9 cellular contexts compared by ENCODE assay signal in genomic region chr3:134197681-134198261, GRCh38. TPM values are rescaled to one million over a fixed set of nuclear protein-coding genes. Genes with fewer than 3 reads are reported as not detected.
DNase-seq lines count a peak whose midpoint lies in the region; ATAC-seq and TF ChIP-seq lines count a peak whose summit lies in the region.
"Had no signal": no experiment of that assay in that cellular context is flagged by ENCODE, and none has a peak within 500 bp of the region (broad histone marks: within the 10 kb centered on the region; RNA-seq: fewer than 3 reads in every experiment).

No MANE protein-coding gene starts in this region.

- no peak overlapping the region for H3K27ac Mint-ChIP-seq in CD4-positive, alpha-beta memory T cell

- no peaks in the 10 kb centered on the region for H3K4me1 ChIP-seq in CD4-positive, alpha-beta memory T cell (ENCODE audit: insufficient read depth, low read length)
- peaks cover 10% of the 10 kb centered on the region for H3K4me1 ChIP-seq in IMR-90 (ENCODE audit: control insufficient read depth, insufficient read depth, low read length)
- H3K4me1 ChIP-seq in Peyer's patch: no peaks in the 10 kb centered on the region
- H3K4me1 ChIP-seq in effector memory CD4-positive, alpha-beta T cell (ENCODE audit: control insufficient read depth, insufficient read depth, low read length, poor library complexity, severe bottlenecking): no peaks in the 10 kb centered on the region

- H2BK120ac ChIP-seq in IMR-90 (ENCODE audit: low read depth, low read length): no peak overlapping the region

- H4K91ac ChIP-seq in IMR-90 (ENCODE audit: insufficient read depth, low read depth, low read length): no peak overlapping the region

- no peak overlapping the region for H4K8ac ChIP-seq in IMR-90 (ENCODE audit: low read depth in 2 of 2, low read length in 2 of 2)

- CTCF ChIA-PET in CD4-positive, alpha-beta memory T cell (lab: Charles Lee; ENCODE audit: partially characterized antibody): interaction anchor here (0.7 to 7.5 kb wide), 7 partner anchors 10 to 277 kb away, joined by 3 to 75 read pairs (median 4); no protein-coding TSS in a partner anchor
- CTCF ChIA-PET in IMR-90 (lab: Yijun Ruan, JAX): interaction anchor here (0.5 to 5.8 kb wide), 9 partner anchors 12 to 289 kb away, joined by 3 to 37 read pairs (median 4); no protein-coding TSS in a partner anchor

- no peak overlapping the region for H4K5ac ChIP-seq in IMR-90 (ENCODE audit: low read depth, low read length)

- H3K4me2 ChIP-seq in IMR-90 (ENCODE audit: low read depth, low read length): no peak overlapping the region

- dilution Hi-C loops in IMR-90 (cut with HindIII; ENCODE audit: low sequenced_read_pairs, unreplicated experiment): no loop called here

- no peak overlapping the region for H2AK5ac ChIP-seq in IMR-90 (ENCODE audit: low read depth, low read length)

- in situ Hi-C loops in IMR-90 (cut with MboI; ENCODE audit: low sequenced_read_pairs): no loop called here

- no peaks in the 10 kb centered on the region for H3K9me3 ChIP-seq in CD4-positive, alpha-beta memory T cell (ENCODE audit: control insufficient read depth in 1 of 2, low read length in 2 of 2)
- H3K9me3 ChIP-seq in IMR-90 (ENCODE audit: control insufficient read depth, insufficient read depth, low read length): no peaks in the 10 kb centered on the region
- H3K9me3 ChIP-seq in Peyer's patch: no peaks in the 10 kb centered on the region
- no peaks in the 10 kb centered on the region for H3K9me3 ChIP-seq in effector memory CD4-positive, alpha-beta T cell (ENCODE audit: control insufficient read depth, low read length)
- H3K9me3 ChIP-seq: SJSA1 had no signal

- no peak overlapping the region for H2BK15ac ChIP-seq in IMR-90 (ENCODE audit: low read depth, low read length)

- H3K9me3 Mint-ChIP-seq in CD4-positive, alpha-beta memory T cell: no peaks in the 10 kb centered on the region

- peaks cover 0 to 6% (median 1%) of the 10 kb centered on the region in 4 donors for H3K4me1 Mint-ChIP-seq in CD4-positive, alpha-beta memory T cell

- POLR2A ChIA-PET in CD4-positive, alpha-beta memory T cell (lab: Charles Lee; ENCODE audit: partially characterized antibody): no interaction called here
- POLR2A ChIA-PET in IMR-90 (lab: Charles Lee; ENCODE audit: unreplicated experiment): no interaction called here

- no peak overlapping the region for H2AK9ac ChIP-seq in IMR-90 (replicated peaks; ENCODE audit: low read depth, low read length, poor library complexity)

- peak in 4 of 5 donors; percentile 39 to 49 (median 44) for DNase-seq in CD4-positive, alpha-beta memory T cell
- DNase-seq in IMR-90: peak; percentile 83
- DNase-seq in Peyer's patch: no peak
- peak; percentile 76 for DNase-seq in dermis blood vessel endothelial cell
- DNase-seq in lung microvascular endothelial cell (ENCODE audit: low read depth in 2 of 2): peak; percentile 64 to 76
- no peak for DNase-seq in effector memory CD4-positive, alpha-beta T cell
- DNase-seq in GOT3 (lab: John Stamatoyannopoulos, UW): no peak

- H3K36me3 ChIP-seq in CD4-positive, alpha-beta memory T cell (ENCODE audit: insufficient read depth, low read length): peaks cover 4% of the 10 kb centered on the region
- H3K36me3 ChIP-seq in IMR-90 (ENCODE audit: control insufficient read depth, insufficient read depth, low read length): peaks cover 17% of the 10 kb centered on the region
- peaks cover 0 to 39% (median 0%) of the 10 kb centered on the region in 3 donors for H3K36me3 ChIP-seq in Peyer's patch
- H3K36me3 ChIP-seq in effector memory CD4-positive, alpha-beta T cell (ENCODE audit: control insufficient read depth, insufficient read depth, low read length): peaks cover 42% of the 10 kb centered on the region

- TF ChIP-seq RAD21 in IMR-90 (IDR thresholded peaks at IDR 0.05; ENCODE audit: low read length): peak; percentile 80

- no peak overlapping the region for H2AFZ ChIP-seq in IMR-90 (replicated peaks; ENCODE audit: low read length, poor library complexity)

- TF ChIP-seq CTCF in IMR-90 (conservative IDR thresholded peaks at IDR 0.05; ENCODE audit: low read depth, low read length) (peak; percentile 90), Peyer's patch (IDR thresholded peaks at IDR 0.05) (peak; percentile 12 to 86 (median 64))

- H3K27ac ChIP-seq in CD4-positive, alpha-beta memory T cell (ENCODE audit: low read depth, low read length): no peak overlapping the region
- H3K27ac ChIP-seq in IMR-90 (ENCODE audit: insufficient read depth, low read length): no peak overlapping the region
- no peak overlapping the region for H3K27ac ChIP-seq in Peyer's patch
- no peak overlapping the region for H3K27ac ChIP-seq in effector memory CD4-positive, alpha-beta T cell (ENCODE audit: insufficient read depth, low read length, poor library complexity, severe bottlenecking)
- H3K27ac ChIP-seq: SJSA1 had no signal

- H3K23ac ChIP-seq in IMR-90 (ENCODE audit: low read depth, low read length): no peak overlapping the region

- WGBS in IMR-90 (ENCODE audit: extremely low coverage in 2 of 2, insufficient read length in 1 of 2), 2 experiments: no CpG with 5 or more reads among the region's 2 CpGs

- no peak overlapping the region for H2BK20ac ChIP-seq in IMR-90 (ENCODE audit: low read depth, low read length)

- H3K9ac ChIP-seq in IMR-90 (ENCODE audit: low read depth, low read length): no peak overlapping the region

- H3K4ac ChIP-seq in IMR-90 (ENCODE audit: low read depth, low read length): no peak overlapping the region

- BruUV-seq in IMR-90 (replicated peaks; lab: Mats Ljungman, UMichigan): no TSS peak

- H3K79me1 ChIP-seq in IMR-90 (ENCODE audit: low read depth in 1 of 2, low read length in 2 of 2): peaks cover 19 to 24% of the 10 kb centered on the region in 2 experiments

- H3K9me1 ChIP-seq in IMR-90 (ENCODE audit: insufficient read depth, low read length): no peaks in the 10 kb centered on the region

- no peak overlapping the region for H3K18ac ChIP-seq in IMR-90 (ENCODE audit: low read depth, low read length)

- H3K4me3 Mint-ChIP-seq in CD4-positive, alpha-beta memory T cell: no peak overlapping the region

- no peak overlapping the region for H3K4me3 ChIP-seq in CD4-positive, alpha-beta memory T cell (ENCODE audit: low read length in 2 of 2)
- H3K4me3 ChIP-seq in IMR-90 (ENCODE audit: insufficient read depth, low read depth, low read length) (no peak overlapping the region), Peyer's patch (no peak overlapping the region)
- no peak overlapping the region for H3K4me3 ChIP-seq in effector memory CD4-positive, alpha-beta T cell (ENCODE audit: insufficient read depth, low read depth, low read length, poor library complexity, severe bottlenecking)
- H3K4me3 ChIP-seq: SJSA1 had no signal

- peak; percentile 73 for ATAC-seq in GM18867 (IDR thresholded peaks at IDR 0.05; ENCODE audit: unreplicated experiment)
- peak; percentile 71 for ATAC-seq in IMR-90 (ENCODE audit: low read depth)

- H3K27me3 Mint-ChIP-seq in CD4-positive, alpha-beta memory T cell: no peaks in the 10 kb centered on the region

- no peak overlapping the region for H3K14ac ChIP-seq in IMR-90 (replicated peaks; ENCODE audit: low read depth, low read length)

- H3K27me3 ChIP-seq in CD4-positive, alpha-beta memory T cell (ENCODE audit: insufficient read depth, low read length): no peaks in the 10 kb centered on the region
- no peaks in the 10 kb centered on the region for H3K27me3 ChIP-seq in IMR-90 (ENCODE audit: control insufficient read depth, insufficient read depth, low read length)
- H3K27me3 ChIP-seq in Peyer's patch: no peaks in the 10 kb centered on the region
- H3K27me3 ChIP-seq in effector memory CD4-positive, alpha-beta T cell (replicated peaks; ENCODE audit: control insufficient read depth, insufficient read depth, low read length, poor library complexity, severe bottlenecking): no peaks in the 10 kb centered on the region
- H3K27me3 ChIP-seq: SJSA1 had no signal

- peaks cover 3% of the 10 kb centered on the region; the same call in 1 of the 2 replicates for H4K20me1 ChIP-seq in IMR-90 (ENCODE audit: insufficient read depth, low read length)

- H3K56ac ChIP-seq in IMR-90 (ENCODE audit: extremely low read depth, insufficient read depth, low read length): no peak overlapping the region

- TF ChIP-seq POLR2A in IMR-90 (IDR thresholded peaks at IDR 0.05; ENCODE audit: low read depth, low read length): no peak
- TF ChIP-seq POLR2A in Peyer's patch (IDR thresholded peaks at IDR 0.05): no peak

- peaks cover 59 to 75% of the 10 kb centered on the region in 2 donors for H3K36me3 Mint-ChIP-seq in CD4-positive, alpha-beta memory T cell

- no peak overlapping the region for H2BK5ac ChIP-seq in IMR-90 (ENCODE audit: low read depth, low read length, poor library complexity, severe bottlenecking)

- intact Hi-C loops in CD4-positive, alpha-beta memory T cell (cut with micrococcal nuclease): loop anchor here (1.0 to 5.0 kb wide), 4 partner anchors 15 to 295 kb away; no protein-coding TSS in a partner anchor
- intact Hi-C loops in IMR-90 (cut with micrococcal nuclease): loop anchor here (2.0 to 10.0 kb wide), 3 partner anchors 101 to 383 kb away; no protein-coding TSS in a partner anchor

TF ChIP-seq in IMR-90, 13 proteins besides CTCF, POLR2A, EP300 and RAD21:
- peak; percentile 62 for TF ChIP-seq SMC3 (IDR thresholded peaks at IDR 0.05; ENCODE audit: low read depth, low read length)
- TF ChIP-seq, protein P1, sequence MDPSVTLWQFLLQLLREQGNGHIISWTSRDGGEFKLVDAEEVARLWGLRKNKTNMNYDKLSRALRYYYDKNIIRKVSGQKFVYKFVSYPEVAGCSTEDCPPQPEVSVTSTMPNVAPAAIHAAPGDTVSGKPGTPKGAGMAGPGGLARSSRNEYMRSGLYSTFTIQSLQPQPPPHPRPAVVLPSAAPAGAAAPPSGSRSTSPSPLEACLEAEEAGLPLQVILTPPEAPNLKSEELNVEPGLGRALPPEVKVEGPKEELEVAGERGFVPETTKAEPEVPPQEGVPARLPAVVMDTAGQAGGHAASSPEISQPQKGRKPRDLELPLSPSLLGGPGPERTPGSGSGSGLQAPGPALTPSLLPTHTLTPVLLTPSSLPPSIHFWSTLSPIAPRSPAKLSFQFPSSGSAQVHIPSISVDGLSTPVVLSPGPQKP (IDR thresholded peaks at IDR 0.05; ENCODE audit: borderline replicate concordance, low read depth, low read length): no peak
- no peak for TF ChIP-seq FOS (IDR thresholded peaks at IDR 0.05; ENCODE audit: low read depth, low read length)

RNA-seq across cellular contexts. Expression of gene RYK, which starts 52.9 kb away (rescaled TPM):
- total RNA-seq in CD4-positive, alpha-beta memory T cell: 10 to 100 TPM; 44.7 to 47.9 TPM
- polyA plus RNA-seq in CD4-positive, alpha-beta memory T cell: 1 to 10 TPM; 4.8 to 9.8 TPM
- total RNA-seq in IMR-90 (2012; rRNA removed) (106 TPM in 2 replicates), Peyer's patch (10 to 100 TPM; 24.3 to 71.4 (median 38.2) TPM), dermis blood vessel endothelial cell (91.6 and 103 TPM in 2 replicates), lung microvascular endothelial cell (61.5 and 99.6 TPM in 2 replicates)
- polyA plus RNA-seq in IMR-90 (2012; rRNA removed): 35.0 and 42.4 TPM in 2 replicates
- 12.1 and 16.0 TPM in 2 replicates for polyA plus RNA-seq in IMR-90 (2012; cell fraction: cytosol; rRNA removed)
- polyA plus RNA-seq in IMR-90 (2012; cell fraction: nucleus; rRNA removed; ENCODE audit: low replicate concordance): 16.5 and 76.9 TPM in 2 replicates

Comparison
In these comparisons a context has a peak if more than half of its experiments do, and no peak if none do; other contexts are left out.
1. DNase-seq: peak in CD4-positive, alpha-beta memory T cell (4 of 5), IMR-90 (single experiment), dermis blood vessel endothelial cell (single experiment) and lung microvascular endothelial cell (2 of 2); none in Peyer's patch (0 of 3), effector memory CD4-positive, alpha-beta T cell (0 of 3) and GOT3 (single experiment).